ENCODE assay signal across 1 cellular context in the genomic region with DNA sequence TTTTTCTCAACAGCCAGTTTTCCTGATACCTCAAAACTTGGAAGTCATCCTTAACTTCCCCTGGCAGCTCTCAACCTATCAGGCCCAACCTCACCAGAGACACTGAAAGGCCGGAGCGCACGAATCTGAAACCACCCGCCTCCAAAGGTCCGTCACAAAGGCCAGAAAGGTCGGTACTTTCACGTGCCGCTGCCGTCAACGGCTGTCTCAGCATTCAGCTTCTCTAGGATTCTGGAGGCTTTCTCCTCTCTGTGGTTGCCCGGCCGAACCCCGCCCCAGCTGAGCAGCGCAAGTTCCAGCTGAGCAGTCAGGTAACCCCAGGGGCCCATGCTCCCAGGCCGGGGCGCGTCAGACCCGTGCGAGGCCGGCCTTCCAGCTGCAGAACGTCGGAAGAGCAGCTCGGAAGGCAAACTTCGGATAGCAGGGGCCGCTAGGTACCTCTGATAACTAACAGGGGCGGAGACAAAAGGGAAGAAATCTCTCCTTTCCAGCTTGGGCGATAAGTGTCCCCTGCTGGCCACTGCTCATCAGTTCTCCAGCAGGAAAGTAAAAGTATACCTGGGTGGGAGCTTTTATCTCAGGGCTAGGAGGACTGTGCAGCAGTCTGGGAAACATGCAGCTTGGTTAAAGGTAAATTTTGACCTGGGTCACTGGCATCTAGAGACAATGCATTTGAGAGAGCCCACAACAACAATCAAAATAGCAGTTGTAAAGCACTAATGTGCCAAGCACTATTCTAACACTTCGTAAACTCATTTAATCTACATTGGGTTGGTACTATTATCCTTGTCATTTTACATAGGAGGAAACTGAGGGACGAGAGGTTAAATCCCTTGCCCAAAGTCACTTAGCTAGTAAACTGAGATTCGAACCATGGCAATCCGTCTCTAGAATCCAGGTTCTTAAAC.
TF ChIP-seq lines count a peak whose summit lies in the region.

No MANE protein-coding gene starts in this region.

TF ChIP-seq in HepG2, 621 proteins besides CTCF, POLR2A, EP300 and RAD21 (continued from another document and continues in another):
- TF ChIP-seq, protein P1, sequence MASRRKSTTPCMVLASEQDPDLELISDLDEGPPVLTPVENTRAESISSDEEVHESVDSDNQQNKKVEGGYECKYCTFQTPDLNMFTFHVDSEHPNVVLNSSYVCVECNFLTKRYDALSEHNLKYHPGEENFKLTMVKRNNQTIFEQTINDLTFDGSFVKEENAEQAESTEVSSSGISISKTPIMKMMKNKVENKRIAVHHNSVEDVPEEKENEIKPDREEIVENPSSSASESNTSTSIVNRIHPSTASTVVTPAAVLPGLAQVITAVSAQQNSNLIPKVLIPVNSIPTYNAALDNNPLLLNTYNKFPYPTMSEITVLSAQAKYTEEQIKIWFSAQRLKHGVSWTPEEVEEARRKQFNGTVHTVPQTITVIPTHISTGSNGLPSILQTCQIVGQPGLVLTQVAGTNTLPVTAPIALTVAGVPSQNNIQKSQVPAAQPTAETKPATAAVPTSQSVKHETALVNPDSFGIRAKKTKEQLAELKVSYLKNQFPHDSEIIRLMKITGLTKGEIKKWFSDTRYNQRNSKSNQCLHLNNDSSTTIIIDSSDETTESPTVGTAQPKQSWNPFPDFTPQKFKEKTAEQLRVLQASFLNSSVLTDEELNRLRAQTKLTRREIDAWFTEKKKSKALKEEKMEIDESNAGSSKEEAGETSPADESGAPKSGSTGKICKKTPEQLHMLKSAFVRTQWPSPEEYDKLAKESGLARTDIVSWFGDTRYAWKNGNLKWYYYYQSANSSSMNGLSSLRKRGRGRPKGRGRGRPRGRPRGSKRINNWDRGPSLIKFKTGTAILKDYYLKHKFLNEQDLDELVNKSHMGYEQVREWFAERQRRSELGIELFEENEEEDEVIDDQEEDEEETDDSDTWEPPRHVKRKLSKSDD (CRISPR knock-in tag; IDR thresholded peaks at IDR 0.05; ENCODE audit: low read depth): peak; percentile 95
- TF ChIP-seq, protein P2, sequence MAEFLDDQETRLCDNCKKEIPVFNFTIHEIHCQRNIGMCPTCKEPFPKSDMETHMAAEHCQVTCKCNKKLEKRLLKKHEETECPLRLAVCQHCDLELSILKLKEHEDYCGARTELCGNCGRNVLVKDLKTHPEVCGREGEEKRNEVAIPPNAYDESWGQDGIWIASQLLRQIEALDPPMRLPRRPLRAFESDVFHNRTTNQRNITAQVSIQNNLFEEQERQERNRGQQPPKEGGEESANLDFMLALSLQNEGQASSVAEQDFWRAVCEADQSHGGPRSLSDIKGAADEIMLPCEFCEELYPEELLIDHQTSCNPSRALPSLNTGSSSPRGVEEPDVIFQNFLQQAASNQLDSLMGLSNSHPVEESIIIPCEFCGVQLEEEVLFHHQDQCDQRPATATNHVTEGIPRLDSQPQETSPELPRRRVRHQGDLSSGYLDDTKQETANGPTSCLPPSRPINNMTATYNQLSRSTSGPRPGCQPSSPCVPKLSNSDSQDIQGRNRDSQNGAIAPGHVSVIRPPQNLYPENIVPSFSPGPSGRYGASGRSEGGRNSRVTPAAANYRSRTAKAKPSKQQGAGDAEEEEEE (CRISPR knock-in tag; IDR thresholded peaks at IDR 0.05; ENCODE audit: borderline replicate concordance): 0 out of 2 replicates have a peak, but pooled peaks have one; percentile 81
- TF ChIP-seq ZFP1 (CRISPR knock-in tag; IDR thresholded peaks at IDR 0.05): peak; percentile 76; the same call in 1 of the 2 replicates
- TF ChIP-seq, protein P3, sequence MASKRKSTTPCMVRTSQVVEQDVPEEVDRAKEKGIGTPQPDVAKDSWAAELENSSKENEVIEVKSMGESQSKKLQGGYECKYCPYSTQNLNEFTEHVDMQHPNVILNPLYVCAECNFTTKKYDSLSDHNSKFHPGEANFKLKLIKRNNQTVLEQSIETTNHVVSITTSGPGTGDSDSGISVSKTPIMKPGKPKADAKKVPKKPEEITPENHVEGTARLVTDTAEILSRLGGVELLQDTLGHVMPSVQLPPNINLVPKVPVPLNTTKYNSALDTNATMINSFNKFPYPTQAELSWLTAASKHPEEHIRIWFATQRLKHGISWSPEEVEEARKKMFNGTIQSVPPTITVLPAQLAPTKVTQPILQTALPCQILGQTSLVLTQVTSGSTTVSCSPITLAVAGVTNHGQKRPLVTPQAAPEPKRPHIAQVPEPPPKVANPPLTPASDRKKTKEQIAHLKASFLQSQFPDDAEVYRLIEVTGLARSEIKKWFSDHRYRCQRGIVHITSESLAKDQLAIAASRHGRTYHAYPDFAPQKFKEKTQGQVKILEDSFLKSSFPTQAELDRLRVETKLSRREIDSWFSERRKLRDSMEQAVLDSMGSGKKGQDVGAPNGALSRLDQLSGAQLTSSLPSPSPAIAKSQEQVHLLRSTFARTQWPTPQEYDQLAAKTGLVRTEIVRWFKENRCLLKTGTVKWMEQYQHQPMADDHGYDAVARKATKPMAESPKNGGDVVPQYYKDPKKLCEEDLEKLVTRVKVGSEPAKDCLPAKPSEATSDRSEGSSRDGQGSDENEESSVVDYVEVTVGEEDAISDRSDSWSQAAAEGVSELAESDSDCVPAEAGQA (IDR thresholded peaks at IDR 0.05; ENCODE audit: low read depth): no peak
- TF ChIP-seq, protein P3 (CRISPR knock-in tag; IDR thresholded peaks at IDR 0.05; ENCODE audit: borderline replicate concordance): no peak
- no peak for TF ChIP-seq HNRNPH1 (optimal IDR thresholded peaks at IDR 0.05; ENCODE audit: low read depth, low read length)
- TF ChIP-seq, protein P4, sequence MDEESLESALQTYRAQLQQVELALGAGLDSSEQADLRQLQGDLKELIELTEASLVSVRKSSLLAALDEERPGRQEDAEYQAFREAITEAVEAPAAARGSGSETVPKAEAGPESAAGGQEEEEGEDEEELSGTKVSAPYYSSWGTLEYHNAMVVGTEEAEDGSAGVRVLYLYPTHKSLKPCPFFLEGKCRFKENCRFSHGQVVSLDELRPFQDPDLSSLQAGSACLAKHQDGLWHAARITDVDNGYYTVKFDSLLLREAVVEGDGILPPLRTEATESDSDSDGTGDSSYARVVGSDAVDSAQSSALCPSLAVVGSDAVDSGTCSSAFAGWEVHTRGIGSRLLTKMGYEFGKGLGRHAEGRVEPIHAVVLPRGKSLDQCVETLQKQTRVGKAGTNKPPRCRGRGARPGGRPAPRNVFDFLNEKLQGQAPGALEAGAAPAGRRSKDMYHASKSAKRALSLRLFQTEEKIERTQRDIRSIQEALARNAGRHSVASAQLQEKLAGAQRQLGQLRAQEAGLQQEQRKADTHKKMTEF (CRISPR knock-in tag; IDR thresholded peaks at IDR 0.05): peak; percentile 92
- no peak for TF ChIP-seq HNRNPL (IDR thresholded peaks at IDR 0.05; ENCODE audit: low read depth, low read length)
- TF ChIP-seq NFKBIZ (CRISPR knock-in tag; IDR thresholded peaks at IDR 0.05): no peak; the same call in 1 of the 2 replicates
- no peak for TF ChIP-seq CC2D1A (CRISPR knock-in tag; IDR thresholded peaks at IDR 0.05)
- TF ChIP-seq ZFX (CRISPR knock-in tag; IDR thresholded peaks at IDR 0.05; ENCODE audit: low read depth): peak; percentile 92
- 0 out of 2 replicates have a peak, but pooled peaks have one; percentile 41 for TF ChIP-seq ZNF761 (CRISPR knock-in tag; conservative IDR thresholded peaks at IDR 0.05)
- TF ChIP-seq ZNF644 (CRISPR knock-in tag; IDR thresholded peaks at IDR 0.05; ENCODE audit: low read depth): 0 out of 2 replicates have a peak, but pooled peaks have one; percentile 30
- TF ChIP-seq, protein P5, sequence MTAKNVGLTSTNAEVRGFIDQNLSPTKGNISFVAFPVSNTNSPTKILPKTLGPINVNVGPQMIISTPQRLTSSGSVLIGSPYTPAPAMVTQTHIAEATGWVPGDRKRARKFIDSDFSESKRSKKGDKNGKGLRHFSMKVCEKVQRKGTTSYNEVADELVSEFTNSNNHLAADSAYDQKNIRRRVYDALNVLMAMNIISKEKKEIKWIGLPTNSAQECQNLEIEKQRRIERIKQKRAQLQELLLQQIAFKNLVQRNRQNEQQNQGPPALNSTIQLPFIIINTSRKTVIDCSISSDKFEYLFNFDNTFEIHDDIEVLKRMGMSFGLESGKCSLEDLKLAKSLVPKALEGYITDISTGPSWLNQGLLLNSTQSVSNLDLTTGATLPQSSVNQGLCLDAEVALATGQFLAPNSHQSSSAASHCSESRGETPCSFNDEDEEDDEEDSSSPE (CRISPR knock-in tag; IDR thresholded peaks at IDR 0.05): peak; percentile 93
- TF ChIP-seq, protein P6, sequence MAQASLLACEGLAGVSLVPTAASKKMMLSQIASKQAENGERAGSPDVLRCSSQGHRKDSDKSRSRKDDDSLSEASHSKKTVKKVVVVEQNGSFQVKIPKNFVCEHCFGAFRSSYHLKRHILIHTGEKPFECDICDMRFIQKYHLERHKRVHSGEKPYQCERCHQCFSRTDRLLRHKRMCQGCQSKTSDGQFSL (CRISPR knock-in tag; IDR thresholded peaks at IDR 0.05): no peak
- peak; percentile 61; the same call in 1 of the 2 replicates for TF ChIP-seq NFKB2 (CRISPR knock-in tag; IDR thresholded peaks at IDR 0.05; ENCODE audit: borderline replicate concordance)
- TF ChIP-seq CREM (IDR thresholded peaks at IDR 0.05): peak; percentile 83
- TF ChIP-seq CREM (CRISPR knock-in tag; IDR thresholded peaks at IDR 0.05): no peak
- TF ChIP-seq ATRX (CRISPR knock-in tag; IDR thresholded peaks at IDR 0.05; ENCODE audit: borderline replicate concordance): no peak
- TF ChIP-seq, protein P7, sequence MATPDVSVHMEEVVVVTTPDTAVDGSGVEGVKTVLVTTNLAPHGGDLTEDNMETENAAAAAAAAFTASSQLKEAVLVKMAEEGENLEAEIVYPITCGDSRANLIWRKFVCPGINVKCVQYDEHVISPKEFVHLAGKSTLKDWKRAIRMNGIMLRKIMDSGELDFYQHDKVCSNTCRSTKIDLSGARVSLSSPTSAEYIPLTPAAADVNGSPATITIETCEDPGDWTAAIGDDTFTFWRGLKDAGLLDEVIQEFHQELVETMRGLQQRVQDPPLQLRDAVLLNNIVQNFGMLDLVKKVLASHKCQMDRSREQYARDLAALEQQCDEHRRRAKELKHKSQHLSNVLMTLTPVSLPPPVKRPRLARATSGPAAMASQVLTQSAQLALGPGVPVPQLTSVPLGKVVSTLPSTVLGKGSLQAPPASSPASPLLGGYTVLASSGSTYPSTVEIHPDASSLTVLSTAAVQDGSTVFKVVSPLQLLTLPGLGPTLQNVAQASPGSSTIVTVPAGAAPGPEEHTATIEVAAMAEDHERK (CRISPR knock-in tag; IDR thresholded peaks at IDR 0.05; ENCODE audit: low read depth): peak; percentile 53; the same call in 1 of the 2 replicates
- no peak for TF ChIP-seq MED13 (CRISPR knock-in tag; IDR thresholded peaks at IDR 0.05)
- TF ChIP-seq ZKSCAN1 (IDR thresholded peaks at IDR 0.05; ENCODE audit: low read length): no peak
- TF ChIP-seq ZNF777 (CRISPR knock-in tag; IDR thresholded peaks at IDR 0.05): peak; percentile 93
- no peak for TF ChIP-seq SRF (IDR thresholded peaks at IDR 0.05; ENCODE audit: low read depth, low read length)
- no peak for TF ChIP-seq NFRKB (IDR thresholded peaks at IDR 0.05)
- 0 out of 2 replicates have a peak, but pooled peaks have one; percentile 56 for TF ChIP-seq ZNF138 (CRISPR knock-in tag; IDR thresholded peaks at IDR 0.05; ENCODE audit: low read depth)
- no peak for TF ChIP-seq ZNF713 (CRISPR knock-in tag; IDR thresholded peaks at IDR 0.05)
- TF ChIP-seq CHD4 (IDR thresholded peaks at IDR 0.05; ENCODE audit: borderline replicate concordance, low read length): no peak
- no peak for TF ChIP-seq NR3C1 (CRISPR knock-in tag; IDR thresholded peaks at IDR 0.05)
- TF ChIP-seq, protein P8, sequence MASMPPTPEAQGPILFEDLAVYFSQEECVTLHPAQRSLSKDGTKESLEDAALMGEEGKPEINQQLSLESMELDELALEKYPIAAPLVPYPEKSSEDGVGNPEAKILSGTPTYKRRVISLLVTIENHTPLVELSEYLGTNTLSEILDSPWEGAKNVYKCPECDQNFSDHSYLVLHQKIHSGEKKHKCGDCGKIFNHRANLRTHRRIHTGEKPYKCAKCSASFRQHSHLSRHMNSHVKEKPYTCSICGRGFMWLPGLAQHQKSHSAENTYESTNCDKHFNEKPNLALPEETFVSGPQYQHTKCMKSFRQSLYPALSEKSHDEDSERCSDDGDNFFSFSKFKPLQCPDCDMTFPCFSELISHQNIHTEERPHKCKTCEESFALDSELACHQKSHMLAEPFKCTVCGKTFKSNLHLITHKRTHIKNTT (CRISPR knock-in tag; IDR thresholded peaks at IDR 0.05): no peak
- no peak for TF ChIP-seq ZNF30 (CRISPR knock-in tag; IDR thresholded peaks at IDR 0.05)
- TF ChIP-seq ZNF124 (CRISPR knock-in tag; IDR thresholded peaks at IDR 0.05): peak; percentile 85; the same call in 1 of the 2 replicates
- no peak for TF ChIP-seq PPARG (CRISPR knock-in tag; conservative IDR thresholded peaks at IDR 0.05)
- TF ChIP-seq ZNF224 (CRISPR knock-in tag; IDR thresholded peaks at IDR 0.05): peak; percentile 67; the same call in 1 of the 2 replicates
- TF ChIP-seq U2AF2 (IDR thresholded peaks at IDR 0.05; ENCODE audit: low read depth, low read length): no peak
- TF ChIP-seq PCBP2 (optimal IDR thresholded peaks at IDR 0.05; ENCODE audit: low read depth, low read length, poor library complexity, severe bottlenecking): no peak
- TF ChIP-seq ZNF577 (CRISPR knock-in tag; IDR thresholded peaks at IDR 0.05; ENCODE audit: borderline replicate concordance, low read depth): no peak
- TF ChIP-seq, protein P9, sequence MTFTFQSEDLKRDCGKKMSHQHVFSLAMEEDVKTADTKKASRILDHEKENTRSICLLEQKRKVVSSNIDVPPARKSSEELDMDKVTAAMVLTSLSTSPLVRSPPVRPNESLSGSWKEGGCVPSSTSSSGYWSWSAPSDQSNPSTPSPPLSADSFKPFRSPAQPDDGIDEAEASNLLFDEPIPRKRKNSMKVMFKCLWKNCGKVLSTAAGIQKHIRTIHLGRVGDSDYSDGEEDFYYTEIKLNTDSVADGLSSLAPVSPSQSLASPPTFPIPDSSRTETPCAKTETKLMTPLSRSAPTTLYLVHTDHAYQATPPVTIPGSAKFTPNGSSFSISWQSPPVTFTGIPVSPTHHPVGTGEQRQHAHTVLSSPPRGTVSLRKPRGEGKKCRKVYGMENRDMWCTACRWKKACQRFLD (CRISPR knock-in tag; IDR thresholded peaks at IDR 0.05; ENCODE audit: borderline replicate concordance): 0 out of 2 replicates have a peak, but pooled peaks have one; percentile 36
- peak; percentile 92 for TF ChIP-seq GABPB1 (CRISPR knock-in tag; IDR thresholded peaks at IDR 0.05)
- TF ChIP-seq ZNF510 (CRISPR knock-in tag; IDR thresholded peaks at IDR 0.05; ENCODE audit: low read depth): no peak
